Comparison of ENCODE assay signal across 13 cellular contexts in genomic region chr3:119636194-119636593, GRCh38. TPM values are rescaled to one million over a fixed set of nuclear protein-coding genes. Genes with fewer than 3 reads are reported as not detected.
DNase-seq lines count a peak whose midpoint lies in the region; ATAC-seq, FAIRE-seq and TF ChIP-seq lines count a peak whose summit lies in the region.
"Had no signal": no experiment of that assay in that cellular context is flagged by ENCODE, and none has a peak within 500 bp of the region (broad histone marks: within the 10 kb centered on the region; RNA-seq: fewer than 3 reads in every experiment).

No MANE protein-coding gene starts in this region.

- peak; percentile 46 for DNase-seq in fibroblast of the aortic adventitia (ENCODE audit: low read depth)
- no peak for DNase-seq in NCI-H2196 (lab: John Stamatoyannopoulos, UW; ENCODE audit: unreplicated experiment)
- no peak for DNase-seq in small intestine
- no peak for DNase-seq in H54 (ENCODE audit: insufficient read length, low spot score)
- no peak for DNase-seq in SHP77 (lab: John Stamatoyannopoulos, UW)
- DNase-seq: CD8-positive, alpha-beta T cell; cortex of kidney; T-helper 9 cell had no signal

- H3K27me3 ChIP-seq in skeletal muscle satellite cell (ENCODE audit: control insufficient read depth, insufficient read depth, low read length) (no peaks in the 10 kb centered on the region), small intestine (ENCODE audit: control insufficient read depth in 2 of 2, insufficient read depth in 2 of 2, low read length in 2 of 2) (no peaks in the 10 kb centered on the region)

- H3K9me3 ChIP-seq in HEK293 (ENCODE audit: control insufficient read depth, insufficient read depth, low read depth, low read length) (no peaks in the 10 kb centered on the region), skeletal muscle satellite cell (replicated peaks; ENCODE audit: low read length) (no peaks in the 10 kb centered on the region), small intestine (ENCODE audit: control insufficient read depth, low read depth) (no peaks in the 10 kb centered on the region)

- no peak for FAIRE-seq in small intestine (lab: Jason Lieb, UNC)
- no peak for FAIRE-seq in H54 (lab: Jason Lieb, UNC)

- H3K36me3 ChIP-seq in HEK293 (ENCODE audit: control insufficient read depth in 2 of 2, insufficient read depth in 1 of 2, low read length in 2 of 2), result no peaks in the 10 kb centered on the region
- H3K36me3 ChIP-seq in skeletal muscle satellite cell (ENCODE audit: insufficient read depth, low read length), result no peaks in the 10 kb centered on the region
- H3K36me3 ChIP-seq in small intestine (ENCODE audit: control insufficient read depth in 2 of 2, insufficient read depth in 2 of 2, low read length in 2 of 2), result no peaks in the 10 kb centered on the region

- CTCF ChIA-PET in HEK293 (lab: Yijun Ruan, JAX), result no interaction called here

- POLR2A ChIA-PET in HEK293 (lab: Yijun Ruan, JAX), result no interaction called here

- no peak overlapping the region for H3K4me3 Mint-ChIP-seq in activated T-helper 17 cell treated with anti-CD3 and anti-CD28 coated beads, Interleukin-2, amount 50 U/mL, for 72 hours
- H3K4me3 Mint-ChIP-seq: CD8-positive, alpha-beta T cell had no signal

- H3K9me3 Mint-ChIP-seq in activated T-helper 17 cell treated with anti-CD3 and anti-CD28 coated beads, Interleukin-2, amount 50 U/mL, for 72 hours, result peaks cover 8% of the 10 kb centered on the region
- H3K9me3 Mint-ChIP-seq: CD8-positive, alpha-beta T cell had no signal

- H3K4me1 Mint-ChIP-seq in activated T-helper 17 cell treated with anti-CD3 and anti-CD28 coated beads, Interleukin-2, amount 50 U/mL, for 72 hours, result peaks cover 28% of the 10 kb centered on the region

- no peak for ATAC-seq in activated T-helper 17 cell treated with anti-CD3 and anti-CD28 coated beads, Interleukin-2, amount 50 U/mL, for 72 hours (replicated peaks)
- ATAC-seq: activated naive CD4-positive, alpha-beta T cell treated with anti-CD3 and anti-CD28 coated beads, Interleukin-2, amount 50 U/mL, for 72 hours; CD8-positive, alpha-beta T cell had no signal

- TF ChIP-seq CTCF in HEK293 (tag by site-specific recombination; IDR thresholded peaks at IDR 0.05), result no peak
- TF ChIP-seq CTCF in fibroblast of the aortic adventitia (IDR thresholded peaks at IDR 0.05; ENCODE audit: insufficient read depth, low read length), result no peak

- no peak overlapping the region for H3K27ac ChIP-seq in HEK293 (ENCODE audit: extremely low read depth, low read depth, low read length)
- peak overlapping the region in 1 of 2 donors; percentile 12 for H3K27ac ChIP-seq in small intestine (ENCODE audit: low read depth in 1 of 2, low read length in 1 of 2)

- H3K4me1 ChIP-seq in HEK293 (ENCODE audit: control insufficient read depth, insufficient read depth, low read length) (no peaks in the 10 kb centered on the region), skeletal muscle satellite cell (ENCODE audit: control insufficient read depth, insufficient read depth, low read length) (peaks cover 31% of the 10 kb centered on the region), small intestine (ENCODE audit: control insufficient read depth in 2 of 2, insufficient read depth in 1 of 2, low read depth in 1 of 2, low read length in 1 of 2) (peaks cover 0 to 6% of the 10 kb centered on the region in 2 donors)

- TF ChIP-seq POLR2A in H54 (IDR thresholded peaks at IDR 0.05; ENCODE audit: low read depth, low read length), result no peak

- H3K4me3 ChIP-seq in HEK293 (ENCODE audit: low read depth, low read length) (no peak overlapping the region), fibroblast of the aortic adventitia (ENCODE audit: low read depth, low read length) (no peak overlapping the region), skeletal muscle satellite cell (ENCODE audit: low read length) (no peak overlapping the region), small intestine (ENCODE audit: low read depth in 1 of 2, low read length in 2 of 2) (no peak overlapping the region)

- H3K9ac ChIP-seq in skeletal muscle satellite cell (ENCODE audit: low read depth, low read length), result no peak overlapping the region

- H3K36me3 Mint-ChIP-seq in activated T-helper 17 cell treated with anti-CD3 and anti-CD28 coated beads, Interleukin-2, amount 50 U/mL, for 72 hours (ENCODE audit: low read depth), result peaks cover 17% of the 10 kb centered on the region

- H3K4me2 ChIP-seq in skeletal muscle satellite cell (ENCODE audit: low read length), result peak overlapping the region; percentile 23

- H3K27ac Mint-ChIP-seq in activated T-helper 17 cell treated with anti-CD3 and anti-CD28 coated beads, Interleukin-2, amount 50 U/mL, for 72 hours, result peak overlapping the region; percentile 37
- H3K27ac Mint-ChIP-seq: CD8-positive, alpha-beta T cell had no signal

- no peaks in the 10 kb centered on the region for H3K27me3 Mint-ChIP-seq in activated T-helper 17 cell treated with anti-CD3 and anti-CD28 coated beads, Interleukin-2, amount 50 U/mL, for 72 hours

- WGBS in small intestine, 3 donors, result 36 to 39% (median 37%) methylated on average over 1 of the region's 1 CpG

TF ChIP-seq in HEK293, 187 proteins besides CTCF, POLR2A, EP300 and RAD21:
- TF ChIP-seq, protein P1, sequence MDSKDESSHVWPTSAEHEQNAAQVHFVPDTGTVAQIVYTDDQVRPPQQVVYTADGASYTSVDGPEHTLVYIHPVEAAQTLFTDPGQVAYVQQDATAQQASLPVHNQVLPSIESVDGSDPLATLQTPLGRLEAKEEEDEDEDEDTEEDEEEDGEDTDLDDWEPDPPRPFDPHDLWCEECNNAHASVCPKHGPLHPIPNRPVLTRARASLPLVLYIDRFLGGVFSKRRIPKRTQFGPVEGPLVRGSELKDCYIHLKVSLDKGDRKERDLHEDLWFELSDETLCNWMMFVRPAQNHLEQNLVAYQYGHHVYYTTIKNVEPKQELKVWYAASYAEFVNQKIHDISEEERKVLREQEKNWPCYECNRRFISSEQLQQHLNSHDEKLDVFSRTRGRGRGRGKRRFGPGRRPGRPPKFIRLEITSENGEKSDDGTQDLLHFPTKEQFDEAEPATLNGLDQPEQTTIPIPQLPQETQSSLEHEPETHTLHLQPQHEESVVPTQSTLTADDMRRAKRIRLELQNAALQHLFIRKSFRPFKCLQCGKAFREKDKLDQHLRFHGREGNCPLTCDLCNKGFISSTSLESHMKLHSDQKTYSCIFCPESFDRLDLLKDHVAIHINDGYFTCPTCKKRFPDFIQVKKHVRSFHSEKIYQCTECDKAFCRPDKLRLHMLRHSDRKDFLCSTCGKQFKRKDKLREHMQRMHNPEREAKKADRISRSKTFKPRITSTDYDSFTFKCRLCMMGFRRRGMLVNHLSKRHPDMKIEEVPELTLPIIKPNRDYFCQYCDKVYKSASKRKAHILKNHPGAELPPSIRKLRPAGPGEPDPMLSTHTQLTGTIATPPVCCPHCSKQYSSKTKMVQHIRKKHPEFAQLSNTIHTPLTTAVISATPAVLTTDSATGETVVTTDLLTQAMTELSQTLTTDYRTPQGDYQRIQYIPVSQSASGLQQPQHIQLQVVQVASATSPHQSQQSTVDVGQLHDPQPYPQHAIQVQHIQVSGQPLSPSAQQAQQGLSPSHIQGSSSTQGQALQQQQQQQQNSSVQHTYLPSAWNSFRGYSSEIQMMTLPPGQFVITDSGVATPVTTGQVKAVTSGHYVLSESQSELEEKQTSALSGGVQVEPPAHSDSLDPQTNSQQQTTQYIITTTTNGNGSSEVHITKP (tag by site-specific recombination; IDR thresholded peaks at IDR 0.05), result 0 out of 2 replicates have a peak, but pooled peaks have one; percentile 19
- TF ChIP-seq ZNF138 (tag by site-specific recombination; IDR thresholded peaks at IDR 0.05; ENCODE audit: borderline replicate concordance) (no peak), KLF1 (tag by site-specific recombination; IDR thresholded peaks at IDR 0.05) (no peak)

RNA-seq across cellular contexts. Expression of gene POPDC2, which starts 24.2 kb away (rescaled TPM):
- total RNA-seq in activated T-helper 17 cell treated with anti-CD3 and anti-CD28 coated beads, Interleukin-2, amount 50 U/mL, for 72 hours, result 1 to 10 TPM; 4.0 to 4.7 TPM
- total RNA-seq in fibroblast of the aortic adventitia (ENCODE audit: low replicate concordance), result 0.27 and 1.6 TPM in 2 replicates
- 0.51 TPM in 1 of 2 replicates, not detected in the other for total RNA-seq in skeletal muscle satellite cell (2012; rRNA removed)
- 1 to 10 TPM; 1.8 to 8.6 (median 2.0) TPM for polyA plus RNA-seq in small intestine

RNA-seq across cellular contexts. Expression of gene PLA1A, which starts 38.5 kb away (rescaled TPM):
- total RNA-seq in activated T-helper 17 cell treated with anti-CD3 and anti-CD28 coated beads, Interleukin-2, amount 50 U/mL, for 72 hours, result under 1 TPM; 0.34 to 0.39 TPM
- 1.1 TPM in 1 of 2 replicates, not detected in the other for total RNA-seq in fibroblast of the aortic adventitia (ENCODE audit: low replicate concordance)
- total RNA-seq in skeletal muscle satellite cell (2012; rRNA removed), result 0.22 TPM in 1 of 2 replicates, not detected in the other
- polyA plus RNA-seq in small intestine, result 1 to 10 TPM in 1 of 3 donors, not detected in 2; 5.0 TPM
- total RNA-seq: CD8-positive, alpha-beta T cell; OCI-LY7 had no signal

RNA-seq across cellular contexts. Expression of gene COX17, which starts 41.0 kb away (rescaled TPM):
- 10 to 100 TPM; 55.7 to 65.4 TPM for total RNA-seq in activated T-helper 17 cell treated with anti-CD3 and anti-CD28 coated beads, Interleukin-2, amount 50 U/mL, for 72 hours
- 17.0 and 18.0 TPM in 2 replicates for total RNA-seq in fibroblast of the aortic adventitia (ENCODE audit: low replicate concordance)
- 10.6 and 15.1 TPM in 2 replicates for total RNA-seq in skeletal muscle satellite cell (2012; rRNA removed)
- 100 to 1,000 TPM; 101 to 313 (median 221) TPM for polyA plus RNA-seq in small intestine

RNA-seq across cellular contexts. Expression of gene ADPRH, which starts 56.9 kb away (rescaled TPM):
- 10 to 100 TPM; 11.4 to 14.7 TPM for total RNA-seq in activated T-helper 17 cell treated with anti-CD3 and anti-CD28 coated beads, Interleukin-2, amount 50 U/mL, for 72 hours
- 3.8 and 4.1 TPM in 2 replicates for total RNA-seq in fibroblast of the aortic adventitia (ENCODE audit: low replicate concordance)
- total RNA-seq in skeletal muscle satellite cell (2012; rRNA removed), result 1.7 and 2.0 TPM in 2 replicates
- 1 to 10 TPM in 2 of 3 donors, under 1 TPM in 1; 0.89 to 5.4 (median 1.4) TPM for polyA plus RNA-seq in small intestine
- total RNA-seq: OCI-LY7 had no signal
